ENCODE assay signal across 23 cellular contexts in the genomic region with DNA sequence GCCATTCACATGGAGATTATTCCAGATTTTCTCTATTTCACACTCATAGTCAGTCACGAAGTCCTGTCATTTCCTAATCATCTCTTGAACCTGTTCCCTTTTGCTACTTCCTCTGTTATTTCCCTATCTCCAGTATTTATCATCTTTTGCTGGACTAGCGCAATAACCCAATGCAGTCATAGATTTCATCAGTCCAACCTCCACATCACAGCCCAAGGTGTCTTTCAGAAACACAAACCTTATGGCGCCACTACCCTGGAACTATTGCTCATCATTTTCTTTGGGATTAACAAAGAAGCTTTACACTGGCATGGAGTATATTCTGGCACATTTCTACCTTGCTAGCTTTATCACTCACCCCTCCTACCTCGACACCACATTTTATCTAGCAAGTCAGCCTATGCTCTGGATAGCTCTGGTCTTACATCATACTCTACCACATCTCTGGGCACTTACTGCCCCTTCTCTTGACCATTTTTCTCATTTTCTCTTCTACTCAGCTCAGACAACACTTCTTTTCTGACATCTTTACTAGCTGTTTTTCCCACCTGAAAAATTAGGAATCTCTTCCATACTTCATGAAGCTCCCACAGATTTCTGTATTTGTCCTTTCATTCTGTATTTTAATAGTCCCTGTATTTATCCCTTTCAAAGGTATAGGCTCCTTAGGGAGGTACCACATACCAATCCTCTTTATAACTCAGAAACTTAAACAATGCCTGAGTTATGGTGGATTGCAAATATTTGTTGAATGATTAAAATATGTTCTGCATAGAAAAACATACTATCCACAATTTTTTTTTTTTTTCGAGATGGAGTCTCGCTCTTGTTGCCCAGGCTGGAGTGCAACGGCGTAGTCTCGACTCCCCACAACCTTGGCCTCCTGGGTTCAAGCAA.
"Had no signal": no experiment of that assay in that cellular context is flagged by ENCODE, and none has a peak within 500 bp of the region (broad histone marks: within the 10 kb centered on the region; RNA-seq: fewer than 3 reads in every experiment).

No MANE protein-coding gene starts in this region.

- H3K4me1 ChIP-seq: esophagus muscularis mucosa, heart right ventricle, left lung, neural progenitor cell, prostate gland, right atrium auricular region, tibial artery had no signal

- H3K4me3 Mint-ChIP-seq: activated CD4-positive, alpha-beta memory T cell treated with anti-CD3 and anti-CD28 coated beads, Interleukin-2, amount 10 ng/mL, durations not matched to agents 7 days and 5 days; activated CD8-positive, alpha-beta memory T cell treated with anti-CD3 and anti-CD28 coated beads, Interleukin-2, amount 10 ng/mL, durations not matched to agents 7 days and 5 days; activated naive CD4-positive, alpha-beta T cell treated with anti-CD3 and anti-CD28 coated beads for 36 hours; activated naive CD8-positive, alpha-beta T cell treated with anti-CD3 and anti-CD28 coated beads, Interleukin-2, amount 50 U/mL, for 24 hours; neural progenitor cell; WTC11 had no signal

- H3K4me3 ChIP-seq: coronary artery, esophagus muscularis mucosa, heart right ventricle, left lung, neural progenitor cell, prostate gland, right atrium auricular region, tibial artery had no signal

- H2AFZ ChIP-seq: neural progenitor cell had no signal

- H3K4me2 ChIP-seq: neural progenitor cell had no signal

- H3K27ac ChIP-seq: brain microvascular endothelial cell, coronary artery, esophagus muscularis mucosa, heart right ventricle, left lung, neural progenitor cell, prostate gland, right atrium auricular region, tibial artery had no signal

- H3K4me1 Mint-ChIP-seq: neural progenitor cell had no signal

- DNase-seq: activated CD4-positive, alpha-beta memory T cell treated with anti-CD3 and anti-CD28 coated beads, Interleukin-2, amount 10 ng/mL, durations not matched to agents 7 days and 5 days; activated CD4-positive, alpha-beta T cell treated with anti-CD3 and anti-CD28 coated beads for 4 hours; activated CD8-positive, alpha-beta memory T cell treated with anti-CD3 and anti-CD28 coated beads, Interleukin-2, amount 10 ng/mL, durations not matched to agents 7 days and 5 days; activated naive CD4-positive, alpha-beta T cell treated with anti-CD3 and anti-CD28 coated beads for 36 hours; activated naive CD8-positive, alpha-beta T cell treated with anti-CD3 and anti-CD28 coated beads, Interleukin-2, amount 50 U/mL, for 24 hours; aorta; heart right ventricle; left lung; stimulated activated CD4-positive, alpha-beta T cell treated with anti-CD3 and anti-CD28 coated beads, Interleukin-12 subunit alpha, Interleukin-12 subunit beta, amount 100 ng/mL, for 4 hours; stimulated activated naive CD8-positive, alpha-beta T cell treated with anti-CD3 and anti-CD28 coated beads, Interleukin-15, Interleukin-2, amounts not matched to agents 100 U/mL and 50 U/mL, for 24 hours; substantia nigra; tibial artery had no signal

- H3K36me3 ChIP-seq: brain microvascular endothelial cell, esophagus muscularis mucosa, heart right ventricle, left lung, neural progenitor cell, prostate gland, right atrium auricular region, tibial artery had no signal

- ATAC-seq: activated CD8-positive, alpha-beta memory T cell treated with anti-CD3 and anti-CD28 coated beads, Interleukin-2, amount 10 ng/mL, durations not matched to agents 7 days and 5 days; activated naive CD8-positive, alpha-beta T cell treated with anti-CD3 and anti-CD28 coated beads, Interleukin-2, amount 50 U/mL, for 24 hours; heart right ventricle; stimulated activated naive CD8-positive, alpha-beta T cell treated with anti-CD3 and anti-CD28 coated beads, Interleukin-15, Interleukin-2, amounts not matched to agents 100 U/mL and 50 U/mL, for 24 hours; WTC11 had no signal

- H3K9me3 Mint-ChIP-seq: activated T-helper 2 cell treated with anti-CD3 and anti-CD28 coated beads, Interferon-gamma antibody, Interleukin-2, Interleukin-4, amounts not matched to agents 10 μg/mL and 5 μg/mL and 100 μg/mL, durations not matched to agents 14 hours and 24 hours and 36 hours; neural progenitor cell had no signal

- FAIRE-seq: endometrium, TTC549, urothelium cell line had no signal

- H3K27me3 Mint-ChIP-seq: activated CD4-positive, alpha-beta memory T cell treated with anti-CD3 and anti-CD28 coated beads, Interleukin-2, amount 10 ng/mL, durations not matched to agents 7 days and 5 days; activated naive CD8-positive, alpha-beta T cell treated with anti-CD3 and anti-CD28 coated beads, Interleukin-2, amount 50 U/mL, for 24 hours had no signal

- H3K36me3 Mint-ChIP-seq: activated CD8-positive, alpha-beta memory T cell treated with anti-CD3 and anti-CD28 coated beads, Interleukin-2, amount 10 ng/mL, durations not matched to agents 7 days and 5 days; neural progenitor cell had no signal

- H3K9me3 ChIP-seq: prostate gland, tibial artery had no signal

- H3K27me3 ChIP-seq: brain microvascular endothelial cell, esophagus muscularis mucosa, heart right ventricle, left lung, neural progenitor cell, right atrium auricular region, tibial artery had no signal

- H3K27ac Mint-ChIP-seq: activated CD4-positive, alpha-beta memory T cell treated with anti-CD3 and anti-CD28 coated beads, Interleukin-2, amount 10 ng/mL, durations not matched to agents 7 days and 5 days; activated CD8-positive, alpha-beta memory T cell treated with anti-CD3 and anti-CD28 coated beads, Interleukin-2, amount 10 ng/mL, durations not matched to agents 7 days and 5 days; activated naive CD4-positive, alpha-beta T cell treated with anti-CD3 and anti-CD28 coated beads for 36 hours; activated naive CD8-positive, alpha-beta T cell treated with anti-CD3 and anti-CD28 coated beads, Interleukin-2, amount 50 U/mL, for 24 hours; activated T-helper 2 cell treated with anti-CD3 and anti-CD28 coated beads, Interferon-gamma antibody, Interleukin-2, Interleukin-4, amounts not matched to agents 10 μg/mL and 5 μg/mL and 100 μg/mL, durations not matched to agents 14 hours and 24 hours and 36 hours; neural progenitor cell; WTC11 had no signal
